Comparison of ENCODE assay signal across 8 cellular contexts in the genomic region with DNA sequence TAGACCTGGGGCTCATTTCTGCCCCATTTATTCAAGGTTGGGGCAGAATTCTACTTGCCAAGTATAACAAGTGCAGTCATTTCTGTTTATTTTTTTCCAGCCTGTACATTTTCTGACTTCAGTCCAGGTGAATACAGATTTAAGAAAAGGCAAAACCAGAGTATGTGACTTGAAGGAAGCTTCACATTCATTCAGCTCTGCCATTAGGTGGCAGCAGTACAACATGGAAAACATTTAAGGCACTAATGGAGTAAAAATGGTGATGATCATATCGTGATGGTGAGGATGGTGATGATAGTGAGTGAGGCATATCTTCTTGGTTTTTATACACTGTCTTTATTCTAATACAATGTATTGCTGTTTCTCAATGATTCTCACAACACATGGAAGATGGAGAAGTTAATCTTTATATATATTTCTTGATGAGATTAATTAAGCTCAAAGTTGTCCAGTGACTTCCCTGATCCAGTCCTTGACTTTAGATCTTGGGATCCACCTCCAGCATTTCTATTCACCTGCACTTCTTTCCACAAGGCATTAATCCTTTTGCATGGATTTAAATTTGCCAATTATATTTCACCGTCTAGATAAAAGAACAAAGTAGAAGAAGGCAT.
A peak's percentile ranks its signal among the peaks of the same experiment; 100 is the strongest.
DNase-seq lines count a peak whose midpoint lies in the region; ATAC-seq, FAIRE-seq and TF ChIP-seq lines count a peak whose summit lies in the region.

No MANE protein-coding gene starts in this region.

- no peak overlapping the region for H2AFZ ChIP-seq in KMS-11 (ENCODE audit: low read depth)

- DNase-seq in A172 (ENCODE audit: low spot score), result peak; percentile 21
- peak; percentile 47 for DNase-seq in GM12865 (ENCODE audit: low read depth)
- DNase-seq in RWPE1 (ENCODE audit: low spot score), result peak; percentile 9
- DNase-seq in foreskin fibroblast, result peak in 1 of 2 donors; percentile 2
- peak; percentile 69 for DNase-seq in small intestine
- DNase-seq in gastrocnemius medialis, result no peak

- no peak overlapping the region for H3K27ac ChIP-seq in KMS-11
- H3K27ac ChIP-seq in RWPE1, result no peak overlapping the region
- no peak overlapping the region for H3K27ac ChIP-seq in small intestine (ENCODE audit: low read depth in 1 of 2, low read length in 1 of 2)
- H3K27ac ChIP-seq in gastrocnemius medialis, result no peak overlapping the region

- H3K79me2 ChIP-seq in KMS-11 (ENCODE audit: insufficient read depth, low read depth), result no peaks in the 10 kb centered on the region

- no peak overlapping the region for H3K4me3 ChIP-seq in GM12865 (ENCODE audit: low read depth, low read length)
- no peak overlapping the region for H3K4me3 ChIP-seq in KMS-11 (IDR thresholded peaks at IDR 0.05; ENCODE audit: insufficient read depth, low read depth, low read length)
- no peak overlapping the region for H3K4me3 ChIP-seq in foreskin fibroblast (ENCODE audit: low read depth in 1 of 2, low read length in 2 of 2)
- H3K4me3 ChIP-seq in small intestine (ENCODE audit: low read depth in 1 of 2, low read length in 2 of 2), result no peak overlapping the region
- H3K4me3 ChIP-seq in gastrocnemius medialis, result no peak overlapping the region

- no peak for FAIRE-seq in small intestine (lab: Jason Lieb, UNC)

- H3K4me1 ChIP-seq in KMS-11 (ENCODE audit: low read depth, poor library complexity, severe bottlenecking) (no peaks in the 10 kb centered on the region), small intestine (ENCODE audit: control insufficient read depth in 2 of 2, insufficient read depth in 1 of 2, low read depth in 1 of 2, low read length in 1 of 2) (no peaks in the 10 kb centered on the region), gastrocnemius medialis (no peaks in the 10 kb centered on the region)

- WGBS in small intestine, 3 donors, result 48 to 49% (median 49%) methylated on average over 2 of the region's 2 CpGs

- CTCF ChIA-PET in RWPE1 (lab: Yijun Ruan, JAX), result interaction anchor here (0.6 to 1.4 kb wide), 5 partner anchors 18 to 1363 kb away, joined by 4 to 5 read pairs (median 4); no protein-coding TSS in a partner anchor

- H3K27me3 ChIP-seq in KMS-11 (ENCODE audit: insufficient read depth, low read depth), result no peaks in the 10 kb centered on the region
- no peaks in the 10 kb centered on the region for H3K27me3 ChIP-seq in small intestine (ENCODE audit: control insufficient read depth in 2 of 2, insufficient read depth in 2 of 2, low read length in 2 of 2)
- H3K27me3 ChIP-seq in gastrocnemius medialis, result no peaks in the 10 kb centered on the region

- H3K9ac ChIP-seq in KMS-11, result no peak overlapping the region

- in situ Hi-C loops in gastrocnemius medialis (cut with MboI; ENCODE audit: low sequenced_read_pairs in 4 of 4), result no loop called here

- ATAC-seq in HG03097 (IDR thresholded peaks at IDR 0.05; ENCODE audit: low FRiP score, unreplicated experiment), result no peak
- ATAC-seq in gastrocnemius medialis, result no peak

- TF ChIP-seq POLR2A in gastrocnemius medialis (IDR thresholded peaks at IDR 0.05), result no peak

- intact Hi-C loops in gastrocnemius medialis (cut with DNase I; ENCODE audit: low total_unique reads), result no loop called here

- H3K36me3 ChIP-seq in KMS-11 (ENCODE audit: insufficient read depth) (no peaks in the 10 kb centered on the region), small intestine (ENCODE audit: control insufficient read depth in 2 of 2, insufficient read depth in 2 of 2, low read length in 2 of 2) (no peaks in the 10 kb centered on the region), gastrocnemius medialis (no peaks in the 10 kb centered on the region)

- H3K9me3 ChIP-seq in small intestine (ENCODE audit: control insufficient read depth, low read depth) (no peaks in the 10 kb centered on the region), gastrocnemius medialis (no peaks in the 10 kb centered on the region)

- no peaks in the 10 kb centered on the region for H4K20me1 ChIP-seq in KMS-11 (ENCODE audit: insufficient read depth)

- H3K4me2 ChIP-seq in KMS-11, result no peak overlapping the region

- POLR2A ChIA-PET in RWPE1 (lab: Yijun Ruan, JAX; ENCODE audit: low non-redundant PET), result no interaction called here

- TF ChIP-seq CTCF in GM12865 (IDR thresholded peaks at IDR 0.05; ENCODE audit: insufficient read depth, low read depth, low read length, missing control alignments) (peak; percentile 48), KMS-11 (conservative IDR thresholded peaks at IDR 0.05; ENCODE audit: low read depth, low read length) (peak; percentile 57), RWPE1 (conservative IDR thresholded peaks at IDR 0.05; ENCODE audit: low read depth) (peak; percentile 67), foreskin fibroblast (IDR thresholded peaks at IDR 0.05; ENCODE audit: low read depth, low read length) (peak; percentile 9), gastrocnemius medialis (IDR thresholded peaks at IDR 0.05 in 4 of 5, conservative IDR thresholded peaks at IDR 0.05 in 1 of 5) (peak in 2 of 5 experiments; percentile 26 to 38)

Comparison
In these comparisons a context has a peak if more than half of its experiments do, and no peak if none do; other contexts are left out.
1. DNase-seq: peak in A172 (single experiment), GM12865 (single experiment), RWPE1 (single experiment) and small intestine (single experiment); none in gastrocnemius medialis (0 of 2).